ENCODE assay signal across 17 cellular contexts in genomic region chr10:47410862-47411261, GRCh38. TPM values are rescaled to one million over a fixed set of nuclear protein-coding genes. Genes with fewer than 3 reads are reported as not detected.
DNase-seq lines count a peak whose midpoint lies in the region; TF ChIP-seq lines count a peak whose summit lies in the region.
"Had no signal": no experiment of that assay in that cellular context is flagged by ENCODE, and none has a peak within 500 bp of the region (broad histone marks: within the 10 kb centered on the region; RNA-seq: fewer than 3 reads in every experiment).

No MANE protein-coding gene starts in this region.

- no peaks in the 10 kb centered on the region for H3K9me2 ChIP-seq in PC-9 (ENCODE audit: insufficient read depth)

- no peak for TF ChIP-seq POLR2A in esophagus muscularis mucosa (IDR thresholded peaks at IDR 0.05; ENCODE audit: low read depth)

- H3F3A ChIP-seq in PC-9 (ENCODE audit: insufficient read depth, low read depth) = peaks cover 47% of the 10 kb centered on the region

- CTCF ChIA-PET in PC-9 (lab: Charles Lee) = no interaction called here

- H3K79me2 ChIP-seq in PC-9 (ENCODE audit: low read depth) = peaks cover 20% of the 10 kb centered on the region

- TF ChIP-seq CTCF in GM13977 (IDR thresholded peaks at IDR 0.05; ENCODE audit: extremely low read depth, insufficient read depth, missing control alignments) (no peak), PC-9 (conservative IDR thresholded peaks at IDR 0.05) (no peak), esophagus muscularis mucosa (IDR thresholded peaks at IDR 0.05) (no peak), brain microvascular endothelial cell (IDR thresholded peaks at IDR 0.05; ENCODE audit: low read depth, low read length, missing control alignments) (no peak)

- POLR2A ChIA-PET in PC-9 (lab: Charles Lee; ENCODE audit: unreplicated experiment) = no interaction called here

- H3K4me1 ChIP-seq in PC-9 (replicated peaks; ENCODE audit: insufficient read depth) (peaks cover 77% of the 10 kb centered on the region), esophagus muscularis mucosa (no peaks in the 10 kb centered on the region)

- in situ Hi-C loops in GM13977 (cut with MboI; ENCODE audit: low pct_unique_long_range_greater_than_20kb, low sequenced_read_pairs, unreplicated experiment) (no loop called here), brain microvascular endothelial cell (cut with HindIII; ENCODE audit: low pct_ligation_motif_present, low sequenced_read_pairs) (no loop called here)

- H3K9me3 ChIP-seq in PC-9 (ENCODE audit: insufficient read depth, low read depth) (no peaks in the 10 kb centered on the region), esophagus muscularis mucosa (no peaks in the 10 kb centered on the region)
- H3K9me3 ChIP-seq: A549 had no signal

- BruUV-seq in PC-9 (replicated peaks; lab: Mats Ljungman, UMichigan) = no TSS peak

- H3K4me3 ChIP-seq in PC-9 (no peak overlapping the region), esophagus muscularis mucosa (no peak overlapping the region), brain microvascular endothelial cell (ENCODE audit: low read depth, low read length) (no peak overlapping the region)
- H3K4me3 ChIP-seq: A549, GM12878, GM23338 had no signal

- 0 out of 2 replicates have a peak overlapping the region, but pooled peaks have one; percentile 92 for H3K4me2 ChIP-seq in PC-9
- H3K4me2 ChIP-seq: A549, GM23338 had no signal

- no peak overlapping the region for H3K27ac ChIP-seq in PC-9
- no peak overlapping the region for H3K27ac ChIP-seq in esophagus muscularis mucosa (replicated peaks in 1 of 4)
- H3K27ac ChIP-seq in brain microvascular endothelial cell = no peak overlapping the region

- no peaks in the 10 kb centered on the region for H4K20me1 ChIP-seq in PC-9 (ENCODE audit: insufficient read depth)

- DNase-seq in GM13977 (ENCODE audit: low spot score) = peak; percentile 2
- no peak for DNase-seq in PC-9
- DNase-seq in esophagus muscularis mucosa (ENCODE audit: extremely low spot score) = peak; percentile 79
- DNase-seq in NCI-H2196 (lab: John Stamatoyannopoulos, UW; ENCODE audit: unreplicated experiment) = no peak
- no peak for DNase-seq in brain microvascular endothelial cell
- no peak for DNase-seq in A172 (ENCODE audit: low spot score)
- DNase-seq: AML-193, Calu3, DMS79 treated with DMSO at 0.1 percent for 48 hours, HCEC 1CT, HFFc6, KG1 had no signal

- no peak overlapping the region for H2AFZ ChIP-seq in PC-9
- H2AFZ ChIP-seq: GM23338 had no signal

- WGBS in esophagus muscularis mucosa = 67% methylated on average over 1 of the region's 4 CpGs

- no peaks in the 10 kb centered on the region for H3K36me3 ChIP-seq in PC-9 (ENCODE audit: low read depth)
- no peaks in the 10 kb centered on the region for H3K36me3 ChIP-seq in esophagus muscularis mucosa
- no peaks in the 10 kb centered on the region for H3K36me3 ChIP-seq in brain microvascular endothelial cell (replicated peaks)

- TF ChIP-seq EP300 in esophagus muscularis mucosa (IDR thresholded peaks at IDR 0.05) = no peak

- intact Hi-C loops in PC-9 (cut with micrococcal nuclease; ENCODE audit: unreplicated experiment) (no loop called here), esophagus muscularis mucosa (cut with DNase I) (no loop called here)

- no peaks in the 10 kb centered on the region for H3K27me3 ChIP-seq in PC-9 (ENCODE audit: insufficient read depth, low read depth)
- H3K27me3 ChIP-seq in esophagus muscularis mucosa = no peaks in the 10 kb centered on the region
- no peaks in the 10 kb centered on the region for H3K27me3 ChIP-seq in brain microvascular endothelial cell (replicated peaks)

RNA-seq across cellular contexts. Expression of gene ZNF488, which starts 26.8 kb away (rescaled TPM):
- total RNA-seq in PC-9 (2021) (11.4 and 18.1 TPM in 2 replicates), esophagus muscularis mucosa (under 1 TPM in 1 of 4 donors, not detected in 3; 0.11 TPM)
- 2.6 and 3.6 TPM in 2 replicates for total RNA-seq in A172 (2014; rRNA removed; shearing (Covaris generic))
- total RNA-seq: CD8-positive, alpha-beta T cell; G401; GM12878 had no signal

Comparison
In these comparisons a context has a peak if more than half of its experiments do, and no peak if none do; other contexts are left out.
1. DNase-seq: peak in GM13977 (single experiment) and esophagus muscularis mucosa (single experiment); none in PC-9 (0 of 2), NCI-H2196 (single experiment), brain microvascular endothelial cell (single experiment) and A172 (single experiment).